Comparison of ENCODE assay signal across 8 cellular contexts in genomic region chr19:6744381-6745288, GRCh38. TPM values are rescaled to one million over a fixed set of nuclear protein-coding genes. Genes with fewer than 3 reads are reported as not detected.
DNase-seq lines count a peak whose midpoint lies in the region; ATAC-seq lines count a peak whose summit lies in the region.

No MANE protein-coding gene starts in this region.

- H3K9me3 ChIP-seq in SK-N-MC (ENCODE audit: low read depth, low read length): no peaks in the 10 kb centered on the region

- peaks cover 54% of the 10 kb centered on the region for H3K36me3 ChIP-seq in SK-N-MC (ENCODE audit: insufficient read depth, low read length)

- ATAC-seq in HG03378 (IDR thresholded peaks at IDR 0.05; ENCODE audit: unreplicated experiment) (no peak), HG03565 (IDR thresholded peaks at IDR 0.05; ENCODE audit: unreplicated experiment) (no peak)

- H3K4me3 ChIP-seq in SK-N-MC: peak overlapping the region; percentile 40

- intact Hi-C loops in posterior vena cava (cut with DNase I): no loop called here

- H3K9ac ChIP-seq in SK-N-MC (ENCODE audit: insufficient read length): no peak overlapping the region

- peak; percentile 10 for DNase-seq in DMS79 (lab: John Stamatoyannopoulos, UW)
- DNase-seq in SK-N-MC (ENCODE audit: low read depth, low spot score): no peak
- peak; percentile 90 for DNase-seq in glomerular visceral epithelial cell (ENCODE audit: extremely low spot score)
- DNase-seq in posterior vena cava (ENCODE audit: low spot score): peak; percentile 95
- DNase-seq in cortex of kidney (lab: John Stamatoyannopoulos, UW): no peak
- no peak for DNase-seq in germinal center (ENCODE audit: low spot score)

- peak overlapping the region; percentile 48 for H3K27ac ChIP-seq in SK-N-MC

RNA-seq across cellular contexts. Expression of gene TRIP10, which starts 5.2 kb away (rescaled TPM):
- 10 to 100 TPM; 83.2 to 92.6 TPM for total RNA-seq in posterior vena cava

RNA-seq across cellular contexts. Expression of gene GPR108, which starts 7.3 kb away (rescaled TPM):
- 10 to 100 TPM; 39.3 to 43.4 TPM for total RNA-seq in posterior vena cava

RNA-seq across cellular contexts. Expression of gene SH2D3A, which starts 22.6 kb away (rescaled TPM):
- total RNA-seq in posterior vena cava: under 1 TPM; 0.37 to 0.52 TPM

RNA-seq across cellular contexts. Expression of gene C3, which starts 24.2 kb away (rescaled TPM):
- 1,000 to 10,000 TPM in 1 of 2 donors, 100 to 1,000 TPM in 1; 929 to 2,763 TPM for total RNA-seq in posterior vena cava

RNA-seq across cellular contexts. Expression of gene VAV1, which starts 27.9 kb away (rescaled TPM):
- 1 to 10 TPM; 6.4 to 7.8 TPM for total RNA-seq in posterior vena cava

Comparison
In these comparisons a context has a peak if more than half of its experiments do, and no peak if none do; other contexts are left out.
1. DNase-seq: peak in DMS79 (single experiment), glomerular visceral epithelial cell (single experiment) and posterior vena cava (single experiment); none in SK-N-MC (single experiment), cortex of kidney (single experiment) and germinal center (single experiment).